ENCODE assay signal across 18 cellular contexts in the genomic region with DNA sequence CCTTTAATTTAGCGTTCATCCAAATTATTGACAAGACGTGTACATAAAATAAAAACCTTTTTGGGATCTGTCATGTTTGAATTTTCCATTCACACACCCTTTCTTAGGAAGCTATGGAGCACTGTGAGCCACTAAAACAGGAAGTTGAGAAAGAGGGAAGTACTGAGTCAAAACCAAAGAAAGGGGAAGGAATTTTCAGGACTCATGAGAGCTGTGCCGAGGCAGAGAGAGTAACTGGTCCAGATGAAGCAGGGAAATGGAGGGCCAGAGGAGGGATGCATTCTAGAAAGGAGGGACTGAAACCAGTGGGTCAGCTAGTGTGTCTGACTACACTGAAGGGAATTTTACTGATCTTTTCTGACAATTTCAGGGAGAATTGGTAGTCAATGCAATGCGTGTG. TPM values are rescaled to one million over a fixed set of nuclear protein-coding genes. Genes with fewer than 3 reads are reported as not detected.
A peak's percentile ranks its signal among the peaks of the same experiment; 100 is the strongest.
DNase-seq lines count a peak whose midpoint lies in the region; ATAC-seq and TF ChIP-seq lines count a peak whose summit lies in the region.
"Had no signal": no experiment of that assay in that cellular context is flagged by ENCODE, and none has a peak within 500 bp of the region (broad histone marks: within the 10 kb centered on the region; RNA-seq: fewer than 3 reads in every experiment).

No MANE protein-coding gene starts in this region.

- H3K36me3 ChIP-seq in RWPE2 (ENCODE audit: low read depth) (peaks cover 5% of the 10 kb centered on the region), heart right ventricle (no peaks in the 10 kb centered on the region)
- H3K36me3 ChIP-seq: gastrocnemius medialis, pancreas, spleen had no signal

- H3K27ac Mint-ChIP-seq in activated T-cell treated with anti-CD3 and anti-CD28 coated beads, Interleukin-2, amount 50 U/mL, for 72 hours, result peak overlapping the region; percentile 70
- no peak overlapping the region for H3K27ac Mint-ChIP-seq in activated CD8-positive, alpha-beta T cell treated with anti-CD3 and anti-CD28 coated beads for 36 hours

- no peak overlapping the region for H3K4me3 Mint-ChIP-seq in activated T-cell treated with anti-CD3 and anti-CD28 coated beads, Interleukin-2, amount 50 U/mL, for 72 hours
- no peak overlapping the region for H3K4me3 Mint-ChIP-seq in activated CD8-positive, alpha-beta T cell treated with anti-CD3 and anti-CD28 coated beads for 36 hours
- H3K4me3 Mint-ChIP-seq: CD8-positive, alpha-beta memory T cell had no signal

- no peak for ATAC-seq in activated T-cell treated with anti-CD3 and anti-CD28 coated beads, Interleukin-2, amount 50 U/mL, for 72 hours (replicated peaks in 1 of 2)
- ATAC-seq in RWPE2 (ENCODE audit: low read depth), result peak; percentile 51; the same call in 1 of the 3 replicates
- ATAC-seq in heart right ventricle, result peak in 5 of 8 donors; percentile 56 to 74 (median 71)
- ATAC-seq in sciatic nerve, result peak; percentile 59
- ATAC-seq in activated CD8-positive, alpha-beta T cell treated with anti-CD3 and anti-CD28 coated beads for 36 hours, result no peak
- no peak for ATAC-seq in GM18870 (IDR thresholded peaks at IDR 0.05; ENCODE audit: unreplicated experiment)
- ATAC-seq: gastrocnemius medialis, GM12878 had no signal

- peaks cover 8% of the 10 kb centered on the region for H3K4me1 ChIP-seq in RWPE2 (ENCODE audit: insufficient read depth, poor library complexity, severe bottlenecking)
- H3K4me1 ChIP-seq in heart right ventricle, result peaks cover 0 to 44% (median 16%) of the 10 kb centered on the region in 9 donors
- H3K4me1 ChIP-seq: pancreas had no signal

- H3K27me3 Mint-ChIP-seq in activated T-cell treated with anti-CD3 and anti-CD28 coated beads, Interleukin-2, amount 50 U/mL, for 72 hours (ENCODE audit: low read depth), result no peaks in the 10 kb centered on the region
- H3K27me3 Mint-ChIP-seq in activated CD8-positive, alpha-beta T cell treated with anti-CD3 and anti-CD28 coated beads for 36 hours, result no peaks in the 10 kb centered on the region
- H3K27me3 Mint-ChIP-seq: CD8-positive, alpha-beta memory T cell had no signal

- DNase-seq in activated T-cell treated with anti-CD3 and anti-CD28 coated beads, Interleukin-2, amount 50 U/mL, for 72 hours, result no peak
- DNase-seq in activated T-cell treated with anti-CD3 and anti-CD28 coated beads for 4 hours, result no peak
- no peak for DNase-seq in RWPE2 (ENCODE audit: low spot score)
- no peak for DNase-seq in heart right ventricle
- no peak for DNase-seq in sciatic nerve (ENCODE audit: low spot score)
- DNase-seq in NCI-H748 treated with DMSO at 0.1 percent for 48 hours (lab: John Stamatoyannopoulos, UW), result no peak
- DNase-seq in activated CD8-positive, alpha-beta T cell treated with anti-CD3 and anti-CD28 coated beads for 36 hours, result no peak
- DNase-seq: 8988T; activated CD4-positive, alpha-beta T cell treated with anti-CD3 and anti-CD28 coated beads, Interleukin-2, amount 50 U/mL, for 4 hours; activated T-cell treated with anti-CD3 and anti-CD28 coated beads, Interleukin-2, amount 50 U/mL, for 48 hours; CD8-positive, alpha-beta memory T cell; gastrocnemius medialis; NCI-H1930; NCI-H526 treated with DMSO at 0.1 percent for 48 hours; pancreas; spleen had no signal

- no peaks in the 10 kb centered on the region for H3K9me3 Mint-ChIP-seq in activated T-cell treated with anti-CD3 and anti-CD28 coated beads, Interleukin-2, amount 50 U/mL, for 72 hours
- H3K9me3 Mint-ChIP-seq in activated CD8-positive, alpha-beta T cell treated with anti-CD3 and anti-CD28 coated beads for 36 hours, result no peaks in the 10 kb centered on the region
- H3K9me3 Mint-ChIP-seq: CD8-positive, alpha-beta memory T cell had no signal

- H3K27me3 ChIP-seq in RWPE2 (ENCODE audit: insufficient read depth, poor library complexity, severe bottlenecking) (no peaks in the 10 kb centered on the region), heart right ventricle (no peaks in the 10 kb centered on the region)
- H3K27me3 ChIP-seq: gastrocnemius medialis, pancreas, spleen had no signal

- POLR2A ChIA-PET in activated CD8-positive, alpha-beta T cell treated with anti-CD3 and anti-CD28 coated beads for 36 hours (lab: Charles Lee), result no interaction called here

- no peaks in the 10 kb centered on the region for H3K9me3 ChIP-seq in RWPE2 (ENCODE audit: severe bottlenecking)
- no peaks in the 10 kb centered on the region for H3K9me3 ChIP-seq in heart right ventricle
- H3K9me3 ChIP-seq: gastrocnemius medialis, pancreas, spleen had no signal

- H3K27ac ChIP-seq in RWPE2 (ENCODE audit: poor library complexity, severe bottlenecking) (no peak overlapping the region), heart right ventricle (peak overlapping the region in 1 of 10 donors; percentile 53)
- H3K27ac ChIP-seq: gastrocnemius medialis, pancreas had no signal

- no peak overlapping the region for H3K4me3 ChIP-seq in RWPE2 (ENCODE audit: severe bottlenecking)
- H3K4me3 ChIP-seq in heart right ventricle, result no peak overlapping the region
- H3K4me3 ChIP-seq: gastrocnemius medialis, GM12878, pancreas, spleen had no signal

- H3K36me3 Mint-ChIP-seq in activated T-cell treated with anti-CD3 and anti-CD28 coated beads, Interleukin-2, amount 50 U/mL, for 72 hours (ENCODE audit: insufficient read depth in 2 of 2), result no peaks in the 10 kb centered on the region
- no peaks in the 10 kb centered on the region for H3K36me3 Mint-ChIP-seq in activated CD8-positive, alpha-beta T cell treated with anti-CD3 and anti-CD28 coated beads for 36 hours (ENCODE audit: low read depth)
- H3K36me3 Mint-ChIP-seq: CD8-positive, alpha-beta memory T cell had no signal

- CTCF ChIA-PET in activated CD8-positive, alpha-beta T cell treated with anti-CD3 and anti-CD28 coated beads for 36 hours (lab: Charles Lee), result interaction anchor here (1.0 kb wide), 1 partner anchor 10 kb away, joined by 3 read pairs; no protein-coding TSS in a partner anchor

- 84 to 90% methylated on average over 4 of the region's 4 CpGs for WGBS in heart right ventricle, 2 donors

- H3K4me1 Mint-ChIP-seq in activated T-cell treated with anti-CD3 and anti-CD28 coated beads, Interleukin-2, amount 50 U/mL, for 72 hours (ENCODE audit: low read depth), result peaks cover 4% of the 10 kb centered on the region
- H3K4me1 Mint-ChIP-seq in activated CD8-positive, alpha-beta T cell treated with anti-CD3 and anti-CD28 coated beads for 36 hours (ENCODE audit: low read depth), result no peaks in the 10 kb centered on the region

- intact Hi-C loops in heart right ventricle (cut with DNase I), result no loop called here
- intact Hi-C loops in sciatic nerve (cut with DNase I), result no loop called here
- intact Hi-C loops in activated CD8-positive, alpha-beta T cell treated with anti-CD3 and anti-CD28 coated beads for 36 hours (cut with micrococcal nuclease), result no loop called here

- TF ChIP-seq CTCF in RWPE2 (IDR thresholded peaks at IDR 0.05; ENCODE audit: poor library complexity, severe bottlenecking) (no peak), heart right ventricle (IDR thresholded peaks at IDR 0.05) (no peak)
- TF ChIP-seq CTCF in activated CD8-positive, alpha-beta T cell treated with anti-CD3 and anti-CD28 coated beads for 36 hours (IDR thresholded peaks at IDR 0.05), result no peak

RNA-seq across cellular contexts. Expression of a gene that starts 24.9 kb away (rescaled TPM):
- total RNA-seq in activated T-cell treated with anti-CD3 and anti-CD28 coated beads, Interleukin-2, amount 50 U/mL, for 72 hours, result 10 to 100 TPM; 37.8 to 44.2 TPM
- 100 to 1,000 TPM; 265 to 414 (median 309) TPM for total RNA-seq in heart right ventricle
- polyA plus RNA-seq in heart right ventricle, result 100 to 1,000 TPM; 115 to 142 TPM
- total RNA-seq in sciatic nerve, result 222 TPM
- 10 to 100 TPM; 25.5 to 29.8 TPM for total RNA-seq in activated CD8-positive, alpha-beta T cell treated with anti-CD3 and anti-CD28 coated beads for 36 hours

Comparison
In these comparisons a context has a peak if more than half of its experiments do, and no peak if none do; other contexts are left out.
1. ATAC-seq: peak in RWPE2 (single experiment), heart right ventricle (5 of 8) and sciatic nerve (single experiment); none in activated T-cell treated with anti-CD3 and anti-CD28 coated beads, Interleukin-2, amount 50 U/mL, for 72 hours (0 of 2), activated CD8-positive, alpha-beta T cell treated with anti-CD3 and anti-CD28 coated beads for 36 hours (single experiment) and GM18870 (single experiment).